16 cellular contexts compared by ENCODE assay signal in the genomic region with DNA sequence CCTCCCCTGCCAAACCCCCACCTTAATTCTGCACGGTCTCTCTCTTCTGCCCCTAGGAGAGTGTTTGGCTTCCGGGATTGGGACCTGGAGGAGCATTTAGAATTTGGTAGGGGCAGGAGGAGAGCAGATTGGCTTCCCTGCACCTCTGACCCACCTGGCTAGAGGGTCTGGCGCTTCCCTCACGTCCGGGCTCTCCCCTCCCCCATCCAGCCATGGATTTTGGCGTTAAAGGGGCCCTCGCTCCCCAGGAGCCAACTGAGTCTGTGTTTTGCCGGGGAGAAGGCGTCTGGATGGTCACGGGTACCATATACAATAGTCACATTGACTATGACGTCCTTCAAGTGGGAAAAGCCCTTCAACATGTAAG. TPM values are rescaled to one million over a fixed set of nuclear protein-coding genes. Genes with fewer than 3 reads are reported as not detected.
A peak's percentile ranks its signal among the peaks of the same experiment; 100 is the strongest.
DNase-seq lines count a peak whose midpoint lies in the region; FAIRE-seq and TF ChIP-seq lines count a peak whose summit lies in the region.
"Had no signal": no experiment of that assay in that cellular context is flagged by ENCODE, and none has a peak within 500 bp of the region (broad histone marks: within the 10 kb centered on the region; RNA-seq: fewer than 3 reads in every experiment).

No MANE protein-coding gene starts in this region.

- H3K9me3 Mint-ChIP-seq in T-helper 2 cell treated with Interferon-gamma antibody and Interleukin-4, amounts not matched to agents 5 μg/mL and 100 μg/mL, for 36 hours = peaks cover 7% of the 10 kb centered on the region
- no peaks in the 10 kb centered on the region for H3K9me3 Mint-ChIP-seq in nephron progenitor cell
- H3K9me3 Mint-ChIP-seq: CD8-positive, alpha-beta T cell had no signal

- H4K8ac ChIP-seq in H1 (ENCODE audit: extremely low read depth, insufficient read depth, low read length) = no peak overlapping the region

- H2BK12ac ChIP-seq in H1 (ENCODE audit: low read depth, low read length) = no peak overlapping the region

- H4K5ac ChIP-seq in H1 (ENCODE audit: insufficient read length, low read depth, low read length) = no peak overlapping the region

- CTCF ChIA-PET in H1 (lab: Charles Lee; ENCODE audit: partially characterized antibody) = interaction anchor here (0.6 to 3.6 kb wide), 2 partner anchors 24 to 283 kb away, joined by 3 to 25 read pairs; no protein-coding TSS in a partner anchor
- CTCF ChIA-PET in OCI-LY7 (lab: Charles Lee; ENCODE audit: unreplicated experiment) = no interaction called here

- H3K4me3 ChIP-seq in H7 (ENCODE audit: insufficient read depth, low read depth, low read length) (no peak overlapping the region), H1 (ENCODE audit: extremely low read depth in 1 of 4, insufficient read depth in 2 of 4, low read depth in 3 of 4, low read length in 4 of 4) (no peak overlapping the region), OCI-LY7 (ENCODE audit: low read depth, low read length, poor library complexity, severe bottlenecking) (no peak overlapping the region)
- H3K4me3 ChIP-seq: BLaER1, PC-9 had no signal

- no peak for DNase-seq in T-helper 2 cell treated with Interferon-gamma antibody and Interleukin-4, amounts not matched to agents 5 μg/mL and 100 μg/mL, for 36 hours (ENCODE audit: low spot score)
- DNase-seq in T-helper 2 cell = no peak
- DNase-seq in H7 = peak; percentile 55
- DNase-seq in H1 (ENCODE audit: low read depth in 1 of 2, low spot score in 2 of 2) = no peak
- DNase-seq in nephron progenitor cell = no peak
- no peak for DNase-seq in OCI-LY7 (ENCODE audit: low spot score)
- no peak for DNase-seq in GM12891 (ENCODE audit: insufficient read length, low spot score)
- DNase-seq: CD8-positive, alpha-beta T cell; DMS79; NCI-H1930; NCI-H2171 treated with DMSO at 0.1 percent for 48 hours; NCI-H446 treated with DMSO at 0.1 percent for 48 hours; NCI-H774; PC-9 had no signal

- H4K91ac ChIP-seq in H1 (replicated peaks; ENCODE audit: insufficient read length, low read length) = no peak overlapping the region

- no peak overlapping the region for H3K18ac ChIP-seq in H1 (ENCODE audit: extremely low read depth, low read length)

- no peak overlapping the region; a peak in 2 of 4 replicates for H3K4me2 ChIP-seq in H1 (ENCODE audit: insufficient read depth in 1 of 2, low read depth in 2 of 2, low read length in 2 of 2)
- no peak overlapping the region for H3K4me2 ChIP-seq in OCI-LY7 (ENCODE audit: low read length)
- H3K4me2 ChIP-seq: BLaER1, PC-9 had no signal

- FAIRE-seq in H1 (lab: Jason Lieb, UNC) = no peak
- no peak for FAIRE-seq in GM12891 (lab: Jason Lieb, UNC)
- FAIRE-seq: A204.1 had no signal

- TF ChIP-seq CTCF in H1 (IDR thresholded peaks at IDR 0.05; ENCODE audit: control extremely low read depth in 1 of 3, insufficient read depth in 1 of 3, low read depth in 1 of 3, low read length in 3 of 3) = no peak
- no peak for TF ChIP-seq CTCF in nephron progenitor cell (IDR thresholded peaks at IDR 0.05)
- TF ChIP-seq CTCF in OCI-LY7 (conservative IDR thresholded peaks at IDR 0.05; ENCODE audit: low read length) = no peak

- no peaks in the 10 kb centered on the region for H3K9me2 ChIP-seq in OCI-LY7 (ENCODE audit: insufficient read depth, low read length)

- no peaks in the 10 kb centered on the region for H3K4me1 Mint-ChIP-seq in T-helper 2 cell treated with Interferon-gamma antibody and Interleukin-4, amounts not matched to agents 5 μg/mL and 100 μg/mL, for 36 hours (ENCODE audit: low read depth)
- peaks cover 91% of the 10 kb centered on the region for H3K4me1 Mint-ChIP-seq in nephron progenitor cell

- H3K4me3 Mint-ChIP-seq in T-helper 2 cell treated with Interferon-gamma antibody and Interleukin-4, amounts not matched to agents 5 μg/mL and 100 μg/mL, for 36 hours = no peak overlapping the region
- peak overlapping the region; percentile 86 for H3K4me3 Mint-ChIP-seq in nephron progenitor cell
- H3K4me3 Mint-ChIP-seq: CD8-positive, alpha-beta T cell had no signal

- no peak for TF ChIP-seq RAD21 in H1 (IDR thresholded peaks at IDR 0.05 in 1 of 2, conservative IDR thresholded peaks at IDR 0.05 in 1 of 2; ENCODE audit: low read depth in 2 of 2, low read length in 2 of 2)

- H3K9me3 ChIP-seq in H1 (ENCODE audit: insufficient read depth in 2 of 2, low read depth in 1 of 2, low read length in 1 of 2) (no peaks in the 10 kb centered on the region), OCI-LY7 (ENCODE audit: low read length) (no peaks in the 10 kb centered on the region)

- H3K79me2 ChIP-seq in H1 (ENCODE audit: control insufficient read depth in 1 of 2, insufficient read depth in 2 of 2, low read length in 2 of 2) = no peaks in the 10 kb centered on the region
- no peaks in the 10 kb centered on the region for H3K79me2 ChIP-seq in OCI-LY7 (ENCODE audit: insufficient read depth, low read depth, low read length)

- TF ChIP-seq EP300 in H1 (IDR thresholded peaks at IDR 0.05; ENCODE audit: borderline replicate concordance in 1 of 2, low read depth in 2 of 2, low read length in 2 of 2) = no peak

- H2BK15ac ChIP-seq in H1 (ENCODE audit: low read length) = no peak overlapping the region

- 6% methylated on average over 9 of the region's 11 CpGs; no CpG with 5 or more reads in 1 of the 2 experiments for WGBS in H1 (ENCODE audit: extremely low coverage in 1 of 2, insufficient coverage in 1 of 2, insufficient read length in 1 of 2, insufficient replicate concordance in 2 of 2, low coverage in 1 of 2, low lambda C conversion rate in 2 of 2, missing lambda C conversion rate in 1 of 2), 2 experiments

- H3K56ac ChIP-seq in H1 (replicated peaks; ENCODE audit: insufficient read length, low read depth, low read length) = no peak overlapping the region

- peaks cover 33 to 35% of the 10 kb centered on the region in 2 experiments for H4K20me1 ChIP-seq in H1 (replicated peaks in 1 of 2; ENCODE audit: control insufficient read depth in 1 of 2, insufficient read depth in 2 of 2, low read length in 2 of 2)
- H4K20me1 ChIP-seq in OCI-LY7 (ENCODE audit: insufficient read depth, low read length) = no peaks in the 10 kb centered on the region
- H4K20me1 ChIP-seq: BLaER1 had no signal

- H3K4me1 ChIP-seq in H1 (replicated peaks in 1 of 4; ENCODE audit: control insufficient read depth in 3 of 4, insufficient read depth in 4 of 4, low read length in 3 of 4) (peaks cover 0 to 12% (median 6%) of the 10 kb centered on the region in 4 experiments; a peak in 5 of 7 replicates), OCI-LY7 (ENCODE audit: insufficient read depth, low read length, poor library complexity, severe bottlenecking) (no peaks in the 10 kb centered on the region)
- H3K4me1 ChIP-seq: BLaER1 had no signal

- H2BK20ac ChIP-seq in H1 (ENCODE audit: low read length) = no peak overlapping the region

- H2AK5ac ChIP-seq in H1 (ENCODE audit: low read depth, low read length) = no peak overlapping the region

- H3K27me3 ChIP-seq in H7 (ENCODE audit: control insufficient read depth, insufficient read depth, low read length) = peaks cover 100% of the 10 kb centered on the region
- H3K27me3 ChIP-seq in H1 (replicated peaks in 1 of 4; ENCODE audit: control insufficient read depth in 3 of 4, extremely low read depth in 1 of 4, insufficient read depth in 3 of 4, low read length in 3 of 4) = peaks cover 97 to 100% (median 100%) of the 10 kb centered on the region in 4 experiments

- no peak overlapping the region for H2BK5ac ChIP-seq in H1 (ENCODE audit: low read depth, low read length)

- no peak for TF ChIP-seq POLR2A in H1 (IDR thresholded peaks at IDR 0.05; ENCODE audit: control extremely low read depth in 1 of 2, low read depth in 2 of 2, low read length in 2 of 2)
- TF ChIP-seq POLR2A in GM12891 (IDR thresholded peaks at IDR 0.05; ENCODE audit: low read depth, low read length) = no peak

- no peak overlapping the region for H3K4ac ChIP-seq in H1 (replicated peaks; ENCODE audit: insufficient read length, low read depth, low read length)

- H3K27ac Mint-ChIP-seq in T-helper 2 cell treated with Interferon-gamma antibody and Interleukin-4, amounts not matched to agents 5 μg/mL and 100 μg/mL, for 36 hours = peak overlapping the region; percentile 9
- H3K27ac Mint-ChIP-seq in nephron progenitor cell = peak overlapping the region; percentile 99
- H3K27ac Mint-ChIP-seq: CD8-positive, alpha-beta T cell had no signal

- H2AFZ ChIP-seq in H1 (ENCODE audit: low read length) (no peak overlapping the region), OCI-LY7 (ENCODE audit: low read length) (no peak overlapping the region)
- H2AFZ ChIP-seq: PC-9 had no signal

- H2BK120ac ChIP-seq in H1 (replicated peaks; ENCODE audit: low read depth, low read length) = no peak overlapping the region

- no peaks in the 10 kb centered on the region for H3K36me3 ChIP-seq in H7 (replicated peaks; ENCODE audit: control insufficient read depth, insufficient read depth, low read length)
- peaks cover 0 to 5% (median 0%) of the 10 kb centered on the region in 4 experiments; a peak in 1 of 8 replicates for H3K36me3 ChIP-seq in H1 (ENCODE audit: control insufficient read depth in 2 of 4, insufficient read depth in 4 of 4, low read length in 3 of 4)
- H3K36me3 ChIP-seq in OCI-LY7 (ENCODE audit: insufficient read depth, low read length) = no peaks in the 10 kb centered on the region
- H3K36me3 ChIP-seq: BLaER1 had no signal

- BruUV-seq in OCI-LY7 (replicated peaks; lab: Mats Ljungman, UMichigan) = no TSS peak

- H3K27ac ChIP-seq in H1 (ENCODE audit: low read depth, low read length) (no peak overlapping the region), OCI-LY7 (ENCODE audit: low read depth, low read length, poor library complexity, severe bottlenecking) (no peak overlapping the region)
- H3K27ac ChIP-seq: BLaER1, PC-9 had no signal

- H3K9ac ChIP-seq in H1 (replicated peaks in 1 of 4; ENCODE audit: extremely low read depth in 1 of 4, low read depth in 3 of 4, low read length in 3 of 4) = no peak overlapping the region
- H3K9ac ChIP-seq: BLaER1 had no signal

- peaks cover 86% of the 10 kb centered on the region for H3K27me3 Mint-ChIP-seq in T-helper 2 cell treated with Interferon-gamma antibody and Interleukin-4, amounts not matched to agents 5 μg/mL and 100 μg/mL, for 36 hours (ENCODE audit: low read depth)
- peaks cover 4% of the 10 kb centered on the region for H3K27me3 Mint-ChIP-seq in nephron progenitor cell (ENCODE audit: low read depth, poor library complexity)

- no peaks in the 10 kb centered on the region for H3K79me1 ChIP-seq in H1 (ENCODE audit: low read depth, low read length)

- intact Hi-C loops in OCI-LY7 (cut with micrococcal nuclease; ENCODE audit: unreplicated experiment) = no loop called here

- POLR2A ChIA-PET in H1 (lab: Charles Lee; ENCODE audit: partially characterized antibody) = interaction anchor here (1.5 kb wide), 1 partner anchor 49 kb away, joined by 4 read pairs; no protein-coding TSS in a partner anchor
- POLR2A ChIA-PET in OCI-LY7 (lab: Charles Lee) = no interaction called here

- no peak overlapping the region for H3K23ac ChIP-seq in H1 (ENCODE audit: insufficient read length)

- no peak overlapping the region for H3K14ac ChIP-seq in H1 (ENCODE audit: insufficient read length)

- 0 out of 2 replicates have a peak, but pooled peaks cover 2% of the 10 kb centered on the region for H3K23me2 ChIP-seq in H1 (ENCODE audit: low read depth, low read length)

- H3K36me3 Mint-ChIP-seq in T-helper 2 cell treated with Interferon-gamma antibody and Interleukin-4, amounts not matched to agents 5 μg/mL and 100 μg/mL, for 36 hours (ENCODE audit: low read depth) = no peaks in the 10 kb centered on the region
- peaks cover 23% of the 10 kb centered on the region for H3K36me3 Mint-ChIP-seq in nephron progenitor cell (ENCODE audit: low read depth)
- H3K36me3 Mint-ChIP-seq: CD8-positive, alpha-beta T cell had no signal

RNA-seq across cellular contexts. Expression of gene HOXD3, which starts 6.5 kb away (rescaled TPM):
- not detected in 2 replicates for total RNA-seq in H7 (2014; rRNA removed; shearing (Covaris generic))
- not detected in 2 replicates for total RNA-seq in H1 (2021; fragmentation: NEBNext Ultra II Directional; extraction: Animal tissue kit (Norgen Biotek cat#: 25700))
- polyA plus RNA-seq in H1 (2011; rRNA removed) = not detected in 2 replicates
- polyA plus RNA-seq in H1 (2011; cell fraction: cytosol; rRNA removed) = not detected
- not detected for polyA plus RNA-seq in H1 (2011; cell fraction: nucleus; rRNA removed)
- polyA plus RNA-seq in H1 (2012, experiment 1 of 2) = not detected in 4 replicates
- polyA plus RNA-seq in H1 (2012, experiment 2 of 2) = not detected
- polyA plus RNA-seq in H1 (2013, experiment 1 of 2) = not detected
- not detected for polyA plus RNA-seq in H1 (2013, experiment 2 of 2)
- polyA minus RNA-seq in H1 (2011; rRNA and poly(A)+ RNA removed) = not detected in 2 replicates
- not detected for polyA minus RNA-seq in H1 (2011; cell fraction: cytosol; rRNA and poly(A)+ RNA removed)
- not detected for polyA minus RNA-seq in H1 (2011; cell fraction: nucleus; rRNA and poly(A)+ RNA removed)
- total RNA-seq in OCI-LY7 (2014; rRNA removed; shearing (Covaris generic)) = not detected in 2 replicates
- not detected in 2 replicates for total RNA-seq in OCI-LY7 (2022)
- not detected for polyA plus RNA-seq in GM12891 (2012; ENCODE audit: low read depth, missing spikeins)
- total RNA-seq: CD8-positive, alpha-beta T cell; PC-9 had no signal

RNA-seq across cellular contexts. Expression of gene HOXD4, which starts 12.3 kb away (rescaled TPM):
- total RNA-seq in H7 (2014; rRNA removed; shearing (Covaris generic)) = not detected in 2 replicates
- not detected in 2 replicates for total RNA-seq in H1 (2021; fragmentation: NEBNext Ultra II Directional; extraction: Animal tissue kit (Norgen Biotek cat#: 25700))
- not detected in 2 replicates for polyA plus RNA-seq in H1 (2011; rRNA removed)
- polyA plus RNA-seq in H1 (2011; cell fraction: cytosol; rRNA removed) = not detected
- polyA plus RNA-seq in H1 (2011; cell fraction: nucleus; rRNA removed) = not detected
- polyA plus RNA-seq in H1 (2012, experiment 1 of 2) = not detected in 4 replicates
- not detected for polyA plus RNA-seq in H1 (2012, experiment 2 of 2)
- polyA plus RNA-seq in H1 (2013, experiment 1 of 2) = not detected
- polyA plus RNA-seq in H1 (2013, experiment 2 of 2) = not detected
- polyA minus RNA-seq in H1 (2011; rRNA and poly(A)+ RNA removed) = not detected in 2 replicates
- polyA minus RNA-seq in H1 (2011; cell fraction: cytosol; rRNA and poly(A)+ RNA removed) = not detected
- not detected for polyA minus RNA-seq in H1 (2011; cell fraction: nucleus; rRNA and poly(A)+ RNA removed)
- not detected in 2 replicates for total RNA-seq in OCI-LY7 (2014; rRNA removed; shearing (Covaris generic))
- total RNA-seq in OCI-LY7 (2022) = not detected in 2 replicates
- polyA plus RNA-seq in GM12891 (2012; ENCODE audit: low read depth, missing spikeins) = not detected
- total RNA-seq: CD8-positive, alpha-beta T cell; PC-9 had no signal

RNA-seq across cellular contexts. Expression of gene HOXD1, which starts 24.8 kb away (rescaled TPM):
- total RNA-seq in H7 (2014; rRNA removed; shearing (Covaris generic)) = not detected in 2 replicates
- total RNA-seq in H1 (2021; fragmentation: NEBNext Ultra II Directional; extraction: Animal tissue kit (Norgen Biotek cat#: 25700)) = not detected in 2 replicates
- polyA plus RNA-seq in H1 (2011; rRNA removed) = 0.03 TPM in 1 of 2 replicates, not detected in the other
- not detected for polyA plus RNA-seq in H1 (2011; cell fraction: cytosol; rRNA removed)
- not detected for polyA plus RNA-seq in H1 (2011; cell fraction: nucleus; rRNA removed)
- polyA plus RNA-seq in H1 (2012, experiment 1 of 2) = not detected in 4 replicates
- polyA plus RNA-seq in H1 (2012, experiment 2 of 2) = 0.13 TPM
- not detected for polyA plus RNA-seq in H1 (2013, experiment 1 of 2)
- polyA plus RNA-seq in H1 (2013, experiment 2 of 2) = 0.02 TPM
- polyA minus RNA-seq in H1 (2011; rRNA and poly(A)+ RNA removed) = not detected in 2 replicates
- not detected for polyA minus RNA-seq in H1 (2011; cell fraction: cytosol; rRNA and poly(A)+ RNA removed)
- polyA minus RNA-seq in H1 (2011; cell fraction: nucleus; rRNA and poly(A)+ RNA removed) = 0.30 TPM
- total RNA-seq in OCI-LY7 (2014; rRNA removed; shearing (Covaris generic)) = not detected in 2 replicates
- not detected in 2 replicates for total RNA-seq in OCI-LY7 (2022)
- not detected for polyA plus RNA-seq in GM12891 (2012; ENCODE audit: low read depth, missing spikeins)
- total RNA-seq: CD8-positive, alpha-beta T cell; PC-9 had no signal

RNA-seq across cellular contexts. Expression of gene HOXD8, which starts 34.1 kb away (rescaled TPM):
- not detected in 2 replicates for total RNA-seq in H7 (2014; rRNA removed; shearing (Covaris generic))
- not detected in 2 replicates for total RNA-seq in H1 (2021; fragmentation: NEBNext Ultra II Directional; extraction: Animal tissue kit (Norgen Biotek cat#: 25700))
- polyA plus RNA-seq in H1 (2011; rRNA removed) = not detected in 2 replicates
- not detected for polyA plus RNA-seq in H1 (2011; cell fraction: cytosol; rRNA removed)
- polyA plus RNA-seq in H1 (2011; cell fraction: nucleus; rRNA removed) = not detected
- not detected in 4 replicates for polyA plus RNA-seq in H1 (2012, experiment 1 of 2)
- not detected for polyA plus RNA-seq in H1 (2012, experiment 2 of 2)
- not detected for polyA plus RNA-seq in H1 (2013, experiment 1 of 2)
- not detected for polyA plus RNA-seq in H1 (2013, experiment 2 of 2)
- polyA minus RNA-seq in H1 (2011; rRNA and poly(A)+ RNA removed) = not detected in 2 replicates
- polyA minus RNA-seq in H1 (2011; cell fraction: cytosol; rRNA and poly(A)+ RNA removed) = not detected
- not detected for polyA minus RNA-seq in H1 (2011; cell fraction: nucleus; rRNA and poly(A)+ RNA removed)
- not detected in 2 replicates for total RNA-seq in OCI-LY7 (2014; rRNA removed; shearing (Covaris generic))
- total RNA-seq in OCI-LY7 (2022) = not detected in 2 replicates
- polyA plus RNA-seq in GM12891 (2012; ENCODE audit: low read depth, missing spikeins) = not detected
- total RNA-seq: CD8-positive, alpha-beta T cell had no signal

RNA-seq across cellular contexts. Expression of gene HOXD9, which starts 41.1 kb away (rescaled TPM):
- total RNA-seq in H7 (2014; rRNA removed; shearing (Covaris generic)) = 0.10 TPM in 1 of 2 replicates, not detected in the other
- total RNA-seq in H1 (2021; fragmentation: NEBNext Ultra II Directional; extraction: Animal tissue kit (Norgen Biotek cat#: 25700)) = not detected in 2 replicates
- polyA plus RNA-seq in H1 (2011; rRNA removed) = not detected in 2 replicates
- not detected for polyA plus RNA-seq in H1 (2011; cell fraction: cytosol; rRNA removed)
- polyA plus RNA-seq in H1 (2011; cell fraction: nucleus; rRNA removed) = not detected
- not detected in 4 replicates for polyA plus RNA-seq in H1 (2012, experiment 1 of 2)
- not detected for polyA plus RNA-seq in H1 (2012, experiment 2 of 2)
- not detected for polyA plus RNA-seq in H1 (2013, experiment 1 of 2)
- polyA plus RNA-seq in H1 (2013, experiment 2 of 2) = not detected
- not detected in 2 replicates for polyA minus RNA-seq in H1 (2011; rRNA and poly(A)+ RNA removed)
- polyA minus RNA-seq in H1 (2011; cell fraction: cytosol; rRNA and poly(A)+ RNA removed) = not detected
- polyA minus RNA-seq in H1 (2011; cell fraction: nucleus; rRNA and poly(A)+ RNA removed) = not detected
- not detected in 2 replicates for total RNA-seq in OCI-LY7 (2014; rRNA removed; shearing (Covaris generic))
- total RNA-seq in OCI-LY7 (2022) = not detected in 2 replicates
- not detected for polyA plus RNA-seq in GM12891 (2012; ENCODE audit: low read depth, missing spikeins)
- total RNA-seq: CD8-positive, alpha-beta T cell; PC-9 had no signal
